In the genomic region with DNA sequence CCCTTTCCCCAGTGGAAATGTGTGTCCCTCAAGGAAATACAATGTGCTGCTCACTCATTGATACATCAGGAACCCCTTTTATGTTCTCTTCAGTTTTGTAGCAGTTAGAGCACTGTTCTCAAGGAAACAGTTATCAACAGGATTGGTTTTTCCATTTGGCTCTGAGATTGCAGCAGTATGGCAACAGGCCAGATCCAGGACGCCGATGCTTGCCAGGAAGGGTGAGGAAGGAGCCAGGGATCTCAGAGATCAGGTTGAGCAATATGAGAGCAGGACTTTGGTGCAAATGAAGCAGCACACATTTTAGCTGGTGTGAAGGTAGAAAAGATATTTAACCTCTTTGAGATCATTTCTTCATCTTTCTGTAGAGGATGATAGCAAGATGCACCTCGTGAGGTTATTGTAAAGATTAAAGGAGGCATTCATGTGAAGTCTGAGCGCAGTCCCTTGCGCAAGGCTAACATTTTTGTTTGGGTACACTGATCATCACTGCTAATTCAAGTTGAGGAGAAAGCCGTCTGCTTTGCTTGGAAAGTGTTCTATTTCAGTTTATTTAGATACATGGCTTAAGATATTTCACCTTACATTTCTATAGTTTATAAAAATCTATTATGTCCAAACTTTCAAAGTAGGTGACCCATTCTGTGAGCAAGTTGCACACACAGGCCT, we compare ENCODE assay signal across 24 cellular contexts.
DNase-seq lines count a peak whose midpoint lies in the region; FAIRE-seq and TF ChIP-seq lines count a peak whose summit lies in the region.
"Had no signal": no experiment of that assay in that cellular context is flagged by ENCODE, and none has a peak within 500 bp of the region (broad histone marks: within the 10 kb centered on the region; RNA-seq: fewer than 3 reads in every experiment).

No MANE protein-coding gene starts in this region.

- TF ChIP-seq POLR2A in adrenal gland (IDR thresholded peaks at IDR 0.05) (no peak), stomach (IDR thresholded peaks at IDR 0.05) (no peak), GM12891 (IDR thresholded peaks at IDR 0.05; ENCODE audit: low read depth, low read length) (no peak)

- no peak overlapping the region for H3K27ac ChIP-seq in adrenal gland
- no peak overlapping the region for H3K27ac ChIP-seq in kidney (ENCODE audit: low read depth in 2 of 2, low read length in 2 of 2)
- H3K27ac ChIP-seq in stomach: no peak overlapping the region
- H3K27ac ChIP-seq: 22Rv1, breast epithelium, parathyroid adenoma, thoracic aorta had no signal

- H3K9me3 ChIP-seq in adrenal gland (replicated peaks in 1 of 3): no peaks in the 10 kb centered on the region
- no peaks in the 10 kb centered on the region for H3K9me3 ChIP-seq in kidney (ENCODE audit: control insufficient read depth in 1 of 2, low read length in 2 of 2)
- H3K9me3 ChIP-seq in stomach: no peaks in the 10 kb centered on the region
- H3K9me3 ChIP-seq: breast epithelium, thoracic aorta had no signal

- H3K4me1 ChIP-seq in adrenal gland (replicated peaks in 1 of 2) (peaks cover 0 to 7% of the 10 kb centered on the region in 2 donors), kidney (ENCODE audit: control insufficient read depth in 1 of 2, insufficient read depth in 1 of 2, low read depth in 1 of 2, low read length in 2 of 2) (no peaks in the 10 kb centered on the region), stomach (peaks cover 0 to 15% (median 9%) of the 10 kb centered on the region in 4 donors)
- H3K4me1 ChIP-seq: breast epithelium, parathyroid adenoma had no signal

- H3K9ac ChIP-seq in kidney (ENCODE audit: low read length in 2 of 2): no peak overlapping the region
- H3K9ac ChIP-seq: parathyroid adenoma had no signal

- intact Hi-C loops in adrenal gland (cut with DNase I) (no loop called here), kidney (cut with DNase I) (no loop called here), stomach (cut with DNase I; ENCODE audit: low total_unique reads) (no loop called here)

- DNase-seq in DMS 273 (lab: John Stamatoyannopoulos, UW; ENCODE audit: unreplicated experiment): peak; percentile 2
- no peak for DNase-seq in DMS 273 treated with DMSO at 0.1 percent for 48 hours (lab: John Stamatoyannopoulos, UW)
- DNase-seq in adrenal gland: peak; percentile 27 to 82 (median 69)
- peak; percentile 51 for DNase-seq in kidney
- peak; percentile 81 for DNase-seq in stomach
- DNase-seq in NCI-H2227 treated with DMSO at 0.1 percent for 48 hours (lab: John Stamatoyannopoulos, UW): no peak
- no peak for DNase-seq in GM12891 (ENCODE audit: insufficient read length, low spot score)
- no peak for DNase-seq in GDM1 (lab: John Stamatoyannopoulos, UW)
- DNase-seq: activated CD8-positive, alpha-beta T cell treated with anti-CD3 and anti-CD28 coated beads for 36 hours; activated effector memory CD4-positive, alpha-beta T cell treated with anti-CD3 and anti-CD28 coated beads, Interleukin-2, amount 50 U/mL, for 16 hours; activated naive CD8-positive, alpha-beta T cell treated with anti-CD3 and anti-CD28 coated beads, Interleukin-2, amount 50 U/mL, for 24 hours; activated T-cell treated with anti-CD3 and anti-CD28 coated beads for 4 hours; CD8-positive, alpha-beta T cell; IMR-90; NCI-H1436; NCI-H2171 treated with DMSO at 0.1 percent for 48 hours; NCI-H748 treated with DMSO at 0.1 percent for 48 hours; stimulated activated CD4-positive, alpha-beta T cell treated with anti-CD3 and anti-CD28 coated beads, Interleukin-1b, Interleukin-23, amount 100 ng/mL, for 48 hours; stimulated activated naive B cell treated with anti-CD40 and anti-IgM and Interleukin-4, amounts not matched to agents 10 μg/mL and 1 μg/mL and 100 μg/mL, for 72 hours; SW 1271 had no signal

- H3K27me3 ChIP-seq in adrenal gland (no peaks in the 10 kb centered on the region), stomach (no peaks in the 10 kb centered on the region)
- H3K27me3 ChIP-seq: breast epithelium had no signal

- TF ChIP-seq EP300 in stomach (IDR thresholded peaks at IDR 0.05): no peak

- H3K4me3 ChIP-seq in adrenal gland (no peak overlapping the region), kidney (ENCODE audit: low read length in 2 of 2) (no peak overlapping the region), stomach (no peak overlapping the region)
- H3K4me3 ChIP-seq: breast epithelium, thoracic aorta had no signal

- FAIRE-seq in kidney (lab: Jason Lieb, UNC) (no peak), GM12891 (lab: Jason Lieb, UNC) (no peak)

- no peaks in the 10 kb centered on the region for H3K36me3 ChIP-seq in adrenal gland (replicated peaks in 1 of 2)
- H3K36me3 ChIP-seq in kidney (ENCODE audit: control insufficient read depth in 1 of 2, insufficient read depth in 2 of 2, low read length in 2 of 2): no peaks in the 10 kb centered on the region
- no peaks in the 10 kb centered on the region for H3K36me3 ChIP-seq in stomach
- H3K36me3 ChIP-seq: breast epithelium, thoracic aorta had no signal

- 61 to 69% (median 63%) methylated on average over 6 of the region's 6 CpGs for WGBS in adrenal gland, 4 donors
- WGBS in stomach, 5 donors: 44 to 61% (median 49%) methylated on average over 6 of the region's 6 CpGs

- no peak for TF ChIP-seq CTCF in adrenal gland (IDR thresholded peaks at IDR 0.05)
- no peak for TF ChIP-seq CTCF in kidney (IDR thresholded peaks at IDR 0.05; ENCODE audit: borderline replicate concordance, extremely low read depth, insufficient read depth)
- TF ChIP-seq CTCF in stomach (IDR thresholded peaks at IDR 0.05): no peak

TF ChIP-seq in GM12891, 5 proteins besides CTCF, POLR2A, EP300 and RAD21:
- TF ChIP-seq POU2F2 (IDR thresholded peaks at IDR 0.05; ENCODE audit: low read depth, low read length) (no peak), POLR2AphosphoS5 (IDR thresholded peaks at IDR 0.05; ENCODE audit: low read depth, low read length) (no peak), TAF1 (IDR thresholded peaks at IDR 0.05; ENCODE audit: low read depth, low read length) (no peak), PAX5 (IDR thresholded peaks at IDR 0.05; ENCODE audit: insufficient read depth, low read length, severe bottlenecking) (no peak), SPI1 (IDR thresholded peaks at IDR 0.05; ENCODE audit: low read depth, low read length) (no peak)

Comparison
In these comparisons a context has a peak if more than half of its experiments do, and no peak if none do; other contexts are left out.
1. DNase-seq: peak in DMS 273 (single experiment), adrenal gland (7 of 7), kidney (single experiment) and stomach (single experiment); none in DMS 273 treated with DMSO at 0.1 percent for 48 hours (single experiment), NCI-H2227 treated with DMSO at 0.1 percent for 48 hours (single experiment), GM12891 (single experiment) and GDM1 (single experiment).